ENCODE assay signal across 1 cellular context in the genomic region with DNA sequence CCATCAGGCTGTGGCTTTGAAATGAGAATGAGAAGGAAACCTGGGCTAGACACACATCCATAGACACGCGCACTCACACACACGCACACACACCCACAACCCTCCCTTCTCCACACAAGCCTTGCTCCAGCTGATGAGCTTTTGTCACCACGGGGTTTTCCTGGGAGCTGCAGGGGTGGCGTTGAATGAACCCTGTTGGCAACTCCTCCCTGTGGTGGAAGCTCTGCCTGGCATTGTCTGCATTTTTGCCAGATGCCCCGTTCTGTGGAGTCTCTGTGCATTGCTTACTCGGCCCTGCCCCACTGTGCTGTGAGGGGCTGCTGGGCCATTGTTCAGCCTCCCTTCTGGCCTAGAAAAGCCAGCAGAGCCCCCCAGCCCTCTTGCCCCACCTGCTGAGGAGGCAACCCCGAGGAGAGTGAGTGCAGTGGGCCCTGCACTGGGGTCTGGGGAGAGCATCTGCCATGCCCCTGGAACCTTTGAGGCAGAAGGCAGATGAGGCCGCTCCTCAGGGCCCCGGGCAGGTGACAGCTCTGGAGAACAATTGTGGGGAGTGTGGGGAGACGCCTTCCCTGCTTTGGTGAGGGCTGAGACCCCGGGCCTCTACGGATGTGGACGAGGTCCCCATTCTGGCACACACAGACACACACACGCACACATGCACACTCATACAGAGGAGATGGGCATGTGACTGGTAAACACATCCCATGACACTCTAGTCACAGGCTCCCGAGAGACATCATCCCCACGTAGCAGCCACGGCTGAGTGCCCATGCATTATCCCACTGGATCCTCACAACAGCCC.
TF ChIP-seq lines count a peak whose summit lies in the region.

No MANE protein-coding gene starts in this region.

TF ChIP-seq in GM23338, 12 proteins besides CTCF, POLR2A, EP300 and RAD21:
- TF ChIP-seq ZNF331 (CRISPR knock-in tag; IDR thresholded peaks at IDR 0.05; ENCODE audit: low read depth): no peak
- TF ChIP-seq ZNF114 (CRISPR knock-in tag; IDR thresholded peaks at IDR 0.05): no peak
- TF ChIP-seq EZH2 (IDR thresholded peaks at IDR 0.05; ENCODE audit: low read depth, unreplicated experiment): no peak
- no peak for TF ChIP-seq ZNF462 (CRISPR knock-in tag; IDR thresholded peaks at IDR 0.05)
- no peak for TF ChIP-seq EZH2phosphoT487 (IDR thresholded peaks at IDR 0.05; ENCODE audit: unreplicated experiment)
